In the genomic region with DNA sequence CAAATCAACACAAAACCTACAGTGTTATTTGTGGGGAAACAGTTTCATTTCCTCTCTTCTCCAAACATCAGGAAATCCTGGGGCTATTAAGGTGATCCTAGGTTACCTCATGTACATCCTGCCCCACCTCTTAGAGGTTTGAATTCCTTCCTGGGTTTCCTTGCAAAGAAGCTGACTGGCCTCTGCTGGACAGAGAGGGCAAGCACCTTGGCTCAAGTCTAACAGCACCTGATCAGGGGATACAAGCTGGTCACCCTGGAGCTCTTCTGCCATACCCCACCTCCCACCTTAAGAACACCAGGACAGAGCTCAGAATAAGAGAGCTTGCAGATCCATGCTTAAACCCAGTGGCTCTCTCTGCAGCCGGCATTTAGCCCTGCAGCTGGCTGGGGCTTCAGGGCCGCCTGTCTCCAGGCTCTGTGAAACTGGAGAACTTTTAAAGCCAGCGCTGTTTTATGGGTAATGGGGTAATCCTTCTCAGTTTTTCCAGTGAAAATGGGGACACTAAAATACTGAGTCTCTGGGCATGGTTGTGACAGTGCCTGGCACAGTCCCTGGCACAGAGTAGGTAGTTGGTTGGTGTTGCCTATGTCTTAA, we compare ENCODE assay signal across 8 cellular contexts.
DNase-seq lines count a peak whose midpoint lies in the region; ATAC-seq and TF ChIP-seq lines count a peak whose summit lies in the region.

No MANE protein-coding gene starts in this region.

- peak overlapping the region; percentile 97 for H3K27ac Mint-ChIP-seq in nephron progenitor cell

- TF ChIP-seq CTCF in GM12874 (IDR thresholded peaks at IDR 0.05; ENCODE audit: insufficient read depth, low read depth, low read length), result 0 out of 2 replicates have a peak, but pooled peaks have one; percentile 6
- TF ChIP-seq CTCF in nephron progenitor cell (IDR thresholded peaks at IDR 0.05), result peak; percentile 31

- peak overlapping the region; percentile 97 for H3K4me3 Mint-ChIP-seq in nephron progenitor cell

- H3K27me3 Mint-ChIP-seq in nephron progenitor cell (ENCODE audit: low read depth, poor library complexity), result no peaks in the 10 kb centered on the region

- H3K4me1 Mint-ChIP-seq in nephron progenitor cell, result peaks cover 95% of the 10 kb centered on the region

- TF ChIP-seq POLR2A in erythroblast (IDR thresholded peaks at IDR 0.05; ENCODE audit: low read length), result no peak

- H3K36me3 Mint-ChIP-seq in nephron progenitor cell (ENCODE audit: low read depth), result no peaks in the 10 kb centered on the region

- DNase-seq in NCI-H2171 treated with DMSO at 0.1 percent for 48 hours (lab: John Stamatoyannopoulos, UW) (peak; percentile 85), erythroblast (lab: John Stamatoyannopoulos, UW) (peak; percentile 17 to 45), nephron progenitor cell (peak; percentile 41), AML-193 (lab: John Stamatoyannopoulos, UW) (no peak), DMS114 treated with DMSO at 0.1 percent for 48 hours (lab: John Stamatoyannopoulos, UW; ENCODE audit: unreplicated experiment) (no peak), dedifferentiated amniotic fluid mesenchymal stem cell (ENCODE audit: extremely low spot score) (no peak)

- no peak for ATAC-seq in HG03342 (IDR thresholded peaks at IDR 0.05; ENCODE audit: unreplicated experiment)

- no peaks in the 10 kb centered on the region for H3K9me3 Mint-ChIP-seq in nephron progenitor cell

Comparison
In these comparisons a context has a peak if more than half of its experiments do, and no peak if none do; other contexts are left out.
1. DNase-seq: peak in NCI-H2171 treated with DMSO at 0.1 percent for 48 hours (single experiment), erythroblast (2 of 2) and nephron progenitor cell (single experiment); none in AML-193 (0 of 2), DMS114 treated with DMSO at 0.1 percent for 48 hours (single experiment) and dedifferentiated amniotic fluid mesenchymal stem cell (single experiment).